ENCODE assay signal across 9 cellular contexts in genomic region chr5:175872287-175873089, GRCh38.
A peak's percentile ranks its signal among the peaks of the same experiment; 100 is the strongest.
DNase-seq lines count a peak whose midpoint lies in the region; ATAC-seq lines count a peak whose summit lies in the region.
"Had no signal": no experiment of that assay in that cellular context is flagged by ENCODE, and none has a peak within 500 bp of the region (broad histone marks: within the 10 kb centered on the region; RNA-seq: fewer than 3 reads in every experiment).

No MANE protein-coding gene starts in this region.

- H3K4me3 ChIP-seq in HUES6 (ENCODE audit: low read depth, low read length) (peak overlapping the region; percentile 67), neuron (ENCODE audit: low read length) (peak overlapping the region; percentile 40)

- H3K27me3 Mint-ChIP-seq in dendritic cell treated with granulocyte-macrophage colony-stimulating factor and Interleukin-4, amounts not matched to agents 40 ng/mL and 50 ng/mL, for 4 days, result peaks cover 75% of the 10 kb centered on the region

- H3K36me3 ChIP-seq in HUES6 (ENCODE audit: control insufficient read depth, insufficient read depth, low read length) (no peaks in the 10 kb centered on the region), neuron (ENCODE audit: insufficient read depth, low read length) (no peaks in the 10 kb centered on the region)

- no peak overlapping the region for H3K27ac ChIP-seq in HUES6 (ENCODE audit: low read depth, low read length)

- H3K4me1 ChIP-seq in HUES6 (ENCODE audit: control insufficient read depth, insufficient read depth, low read length) (peaks cover 15% of the 10 kb centered on the region; the same call in 1 of the 2 replicates), neuron (ENCODE audit: insufficient read depth, low read length) (peaks cover 8% of the 10 kb centered on the region)

- no peak overlapping the region for H3K27ac Mint-ChIP-seq in dendritic cell treated with granulocyte-macrophage colony-stimulating factor and Interleukin-4, amounts not matched to agents 40 ng/mL and 50 ng/mL, for 4 days

- peaks cover 18% of the 10 kb centered on the region for H3K4me1 Mint-ChIP-seq in dendritic cell treated with granulocyte-macrophage colony-stimulating factor and Interleukin-4, amounts not matched to agents 40 ng/mL and 50 ng/mL, for 4 days (ENCODE audit: low read depth)

- intact Hi-C loops in dendritic cell treated with granulocyte-macrophage colony-stimulating factor and Interleukin-4, amounts not matched to agents 40 ng/mL and 50 ng/mL, for 4 days (cut with micrococcal nuclease), result loop anchor here (2.0 to 10.0 kb wide), 2 partner anchors 32 to 148 kb away; no protein-coding TSS in a partner anchor

- no peak overlapping the region for H2AFZ ChIP-seq in neuron (ENCODE audit: low read depth, low read length)

- peak overlapping the region; percentile 50 for H3K4me3 Mint-ChIP-seq in dendritic cell treated with granulocyte-macrophage colony-stimulating factor and Interleukin-4, amounts not matched to agents 40 ng/mL and 50 ng/mL, for 4 days

- H3K9me3 Mint-ChIP-seq in dendritic cell treated with granulocyte-macrophage colony-stimulating factor and Interleukin-4, amounts not matched to agents 40 ng/mL and 50 ng/mL, for 4 days, result no peaks in the 10 kb centered on the region

- no peaks in the 10 kb centered on the region for H3K36me3 Mint-ChIP-seq in dendritic cell treated with granulocyte-macrophage colony-stimulating factor and Interleukin-4, amounts not matched to agents 40 ng/mL and 50 ng/mL, for 4 days (ENCODE audit: low read depth)

- peak; percentile 43 for DNase-seq in NCI-H2196 (lab: John Stamatoyannopoulos, UW; ENCODE audit: unreplicated experiment)
- DNase-seq in NCI-H2196 treated with DMSO at 0.1 percent for 48 hours (lab: John Stamatoyannopoulos, UW; ENCODE audit: unreplicated experiment), result no peak
- no peak for DNase-seq in NCI-H226
- no peak for DNase-seq in GF-D8 (lab: John Stamatoyannopoulos, UW)
- DNase-seq: SHP77 treated with DMSO at 0.1 percent for 48 hours had no signal

- H3K9ac ChIP-seq in HUES6 (ENCODE audit: low read length), result no peak overlapping the region

- H3K9me3 ChIP-seq in HUES6 (ENCODE audit: control insufficient read depth, insufficient read depth, low read depth, low read length) (no peaks in the 10 kb centered on the region), neuron (ENCODE audit: low read length) (no peaks in the 10 kb centered on the region)

- ATAC-seq in GM21381 (IDR thresholded peaks at IDR 0.05; ENCODE audit: unreplicated experiment), result no peak

- H3K27me3 ChIP-seq in HUES6 (ENCODE audit: control insufficient read depth, insufficient read depth, low read length), result peaks cover 67% of the 10 kb centered on the region
- peaks cover 20% of the 10 kb centered on the region for H3K27me3 ChIP-seq in neuron (ENCODE audit: insufficient read depth, low read length)
